ENCODE assay signal across 11 cellular contexts in the genomic region with DNA sequence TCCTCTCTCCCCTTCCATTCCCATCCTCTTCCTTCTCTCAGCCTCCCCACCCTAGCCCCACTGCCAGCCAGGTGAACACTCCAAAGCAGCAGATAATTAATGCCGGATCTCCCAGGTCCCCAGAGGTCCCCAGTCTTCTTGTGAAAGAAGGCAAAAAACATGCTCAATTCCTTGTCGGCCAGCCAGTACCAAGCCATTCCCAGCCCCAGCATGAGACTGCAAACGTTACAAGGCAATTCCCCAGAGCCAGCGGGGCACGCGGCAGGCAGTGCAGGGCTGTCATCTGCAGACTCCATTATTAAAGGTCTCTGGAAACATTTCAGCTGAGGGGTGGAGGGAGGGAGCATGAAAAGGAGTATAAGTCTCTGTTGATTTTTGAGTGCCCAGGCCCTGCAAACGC.
DNase-seq lines count a peak whose midpoint lies in the region; ATAC-seq, FAIRE-seq and TF ChIP-seq lines count a peak whose summit lies in the region.
"Had no signal": no experiment of that assay in that cellular context is flagged by ENCODE, and none has a peak within 500 bp of the region (broad histone marks: within the 10 kb centered on the region; RNA-seq: fewer than 3 reads in every experiment).

No MANE protein-coding gene starts in this region.

- H3K56ac ChIP-seq in H1 (replicated peaks; ENCODE audit: insufficient read length, low read depth, low read length) = no peak overlapping the region

- 19% methylated on average over 7 of the region's 7 CpGs; no CpG with 5 or more reads in 1 of the 2 experiments for WGBS in H1 (ENCODE audit: extremely low coverage in 1 of 2, insufficient coverage in 1 of 2, insufficient read length in 1 of 2, insufficient replicate concordance in 2 of 2, low coverage in 1 of 2, low lambda C conversion rate in 2 of 2, missing lambda C conversion rate in 1 of 2), 2 experiments
- 15 to 24% methylated on average over 7 of the region's 7 CpGs for WGBS in aorta, 2 donors

- peaks cover 0 to 5% of the 10 kb centered on the region in 2 experiments; a peak in 2 of 4 replicates for H3K79me2 ChIP-seq in H1 (ENCODE audit: control insufficient read depth in 1 of 2, insufficient read depth in 2 of 2, low read length in 2 of 2)

- TF ChIP-seq POLR2A in H1 (IDR thresholded peaks at IDR 0.05; ENCODE audit: control extremely low read depth in 1 of 2, low read depth in 2 of 2, low read length in 2 of 2) = no peak

- no peaks in the 10 kb centered on the region for H3K9me3 Mint-ChIP-seq in natural killer cell
- no peaks in the 10 kb centered on the region for H3K9me3 Mint-ChIP-seq in natural killer cell treated with Interleukin-12 subunit alpha and Interleukin-12 subunit beta and Interleukin-15 and Interleukin-18, amount 100 ng/mL, for 72 hours
- no peaks in the 10 kb centered on the region for H3K9me3 Mint-ChIP-seq in nephron
- H3K9me3 Mint-ChIP-seq in naive thymus-derived CD8-positive, alpha-beta T cell = no peaks in the 10 kb centered on the region

- H3K27me3 Mint-ChIP-seq in natural killer cell (ENCODE audit: low read depth in 2 of 2) (no peaks in the 10 kb centered on the region), nephron (ENCODE audit: low read depth) (peaks cover 6% of the 10 kb centered on the region)
- H3K27me3 Mint-ChIP-seq in natural killer cell treated with Interleukin-12 subunit alpha and Interleukin-12 subunit beta and Interleukin-15 and Interleukin-18, amount 100 ng/mL, for 72 hours = no peaks in the 10 kb centered on the region
- H3K27me3 Mint-ChIP-seq in naive thymus-derived CD8-positive, alpha-beta T cell = peaks cover 0 to 5% (median 0%) of the 10 kb centered on the region in 5 donors

- ATAC-seq in natural killer cell (no peak), aorta (ENCODE audit: low FRiP score) (peak; percentile 33), GM21529 (IDR thresholded peaks at IDR 0.05; ENCODE audit: unreplicated experiment) (no peak)
- ATAC-seq in natural killer cell treated with Interleukin-12 subunit alpha and Interleukin-12 subunit beta and Interleukin-15 and Interleukin-18, amount 100 ng/mL, for 72 hours = no peak
- no peak for ATAC-seq in naive thymus-derived CD8-positive, alpha-beta T cell

- TF ChIP-seq CTCF in natural killer cell (IDR thresholded peaks at IDR 0.05) (no peak), H1 (IDR thresholded peaks at IDR 0.05; ENCODE audit: control extremely low read depth in 1 of 3, insufficient read depth in 1 of 3, low read depth in 1 of 3, low read length in 3 of 3) (no peak), nephron (IDR thresholded peaks at IDR 0.05; ENCODE audit: unreplicated experiment in 3 of 3) (no peak)

- H2AK5ac ChIP-seq in H1 (ENCODE audit: low read depth, low read length) = no peak overlapping the region

- CTCF ChIA-PET in H1 (lab: Charles Lee; ENCODE audit: partially characterized antibody) = interaction anchor here (0.8 to 1.8 kb wide), 7 partner anchors 29 to 119 kb away, joined by 3 to 5 read pairs (median 4); no protein-coding TSS in a partner anchor

- no peak overlapping the region for H2AFZ ChIP-seq in H1 (ENCODE audit: low read length)

- H3K36me3 ChIP-seq in H1 (ENCODE audit: control insufficient read depth in 2 of 4, insufficient read depth in 4 of 4, low read length in 3 of 4) (no peaks in the 10 kb centered on the region), aorta (ENCODE audit: control insufficient read depth in 1 of 2, insufficient read depth in 2 of 2, low read length in 1 of 2) (no peaks in the 10 kb centered on the region)

- no peak overlapping the region for H2BK20ac ChIP-seq in H1 (ENCODE audit: low read length)

- no peak overlapping the region for H3K4ac ChIP-seq in H1 (replicated peaks; ENCODE audit: insufficient read length, low read depth, low read length)

- no peak overlapping the region for H4K8ac ChIP-seq in H1 (ENCODE audit: extremely low read depth, insufficient read depth, low read length)

- POLR2A ChIA-PET in H1 (lab: Charles Lee; ENCODE audit: partially characterized antibody) = interaction anchor here (0.6 to 1.2 kb wide), 3 partner anchors 108 to 384 kb away, joined by 3 read pairs; no protein-coding TSS in a partner anchor
- POLR2A ChIA-PET in naive thymus-derived CD8-positive, alpha-beta T cell (lab: Charles Lee) = no interaction called here

- H3K4me3 Mint-ChIP-seq in natural killer cell (no peak overlapping the region), nephron (peak overlapping the region in 1 of 3 experiments; percentile 17)
- H3K4me3 Mint-ChIP-seq in natural killer cell treated with Interleukin-12 subunit alpha and Interleukin-12 subunit beta and Interleukin-15 and Interleukin-18, amount 100 ng/mL, for 72 hours = no peak overlapping the region
- no peak overlapping the region for H3K4me3 Mint-ChIP-seq in naive thymus-derived CD8-positive, alpha-beta T cell

- H3K4me3 ChIP-seq in H1 (ENCODE audit: extremely low read depth in 1 of 4, insufficient read depth in 2 of 4, low read depth in 3 of 4, low read length in 4 of 4) = peak overlapping the region in 1 of 4 experiments; percentile 27; a peak in 2 of 8 replicates
- H3K4me3 ChIP-seq in aorta (ENCODE audit: low read length in 2 of 2) = no peak overlapping the region

- DNase-seq in natural killer cell (no peak), H1 (ENCODE audit: low read depth in 1 of 2, low spot score in 2 of 2) (peak in 1 of 2 experiments; percentile 60), aorta (no peak), NCI-H526 (lab: John Stamatoyannopoulos, UW) (no peak)
- DNase-seq in natural killer cell treated with Interleukin-12 subunit alpha and Interleukin-12 subunit beta and Interleukin-15 and Interleukin-18, amount 100 ng/mL, for 72 hours (ENCODE audit: low spot score) = no peak
- DNase-seq in naive thymus-derived CD8-positive, alpha-beta T cell = no peak
- DNase-seq: AML-193; GOT3; stimulated activated CD4-positive, alpha-beta T cell treated with anti-CD3 and anti-CD28 coated beads, Interleukin-12 subunit alpha, Interleukin-12 subunit beta, amount 100 ng/mL, for 4 hours had no signal

- intact Hi-C loops in natural killer cell (cut with micrococcal nuclease) (loop anchor here (5.0 kb wide), 1 partner anchor 49 kb away; no protein-coding TSS in a partner anchor), aorta (cut with DNase I) (loop anchor here (5.0 to 10.0 kb wide), 3 partner anchors 69 to 112 kb away; no protein-coding TSS in a partner anchor)

- TF ChIP-seq EP300 in H1 (IDR thresholded peaks at IDR 0.05; ENCODE audit: borderline replicate concordance in 1 of 2, low read depth in 2 of 2, low read length in 2 of 2) = 0 out of 3 replicates have a peak, but pooled peaks of 1 of the 2 experiments have one; percentile 9

- no peak overlapping the region for H2BK12ac ChIP-seq in H1 (ENCODE audit: low read depth, low read length)

- H3K23ac ChIP-seq in H1 (ENCODE audit: insufficient read length) = no peak overlapping the region

- no peak overlapping the region for H4K5ac ChIP-seq in H1 (ENCODE audit: insufficient read length, low read depth, low read length)

- peaks cover 35 to 53% of the 10 kb centered on the region in 2 donors for H3K4me1 Mint-ChIP-seq in natural killer cell
- H3K4me1 Mint-ChIP-seq in natural killer cell treated with Interleukin-12 subunit alpha and Interleukin-12 subunit beta and Interleukin-15 and Interleukin-18, amount 100 ng/mL, for 72 hours (ENCODE audit: low read depth in 2 of 2) = peaks cover 39 to 49% of the 10 kb centered on the region in 2 donors
- H3K4me1 Mint-ChIP-seq in nephron = peaks cover 87% of the 10 kb centered on the region
- H3K4me1 Mint-ChIP-seq in naive thymus-derived CD8-positive, alpha-beta T cell = peaks cover 28 to 75% (median 48%) of the 10 kb centered on the region in 4 donors

- H4K91ac ChIP-seq in H1 (replicated peaks; ENCODE audit: insufficient read length, low read length) = no peak overlapping the region

- no peak overlapping the region for H3K9ac ChIP-seq in H1 (replicated peaks in 1 of 4; ENCODE audit: extremely low read depth in 1 of 4, low read depth in 3 of 4, low read length in 3 of 4)

- H3K27ac Mint-ChIP-seq in natural killer cell = peak overlapping the region; percentile 75 to 90
- H3K27ac Mint-ChIP-seq in natural killer cell treated with Interleukin-12 subunit alpha and Interleukin-12 subunit beta and Interleukin-15 and Interleukin-18, amount 100 ng/mL, for 72 hours = peak overlapping the region in 1 of 2 donors; percentile 82
- H3K27ac Mint-ChIP-seq in nephron = peak overlapping the region; percentile 93 to 99 (median 97)
- peak overlapping the region in 3 of 10 donors; percentile 14 to 26 (median 15) for H3K27ac Mint-ChIP-seq in naive thymus-derived CD8-positive, alpha-beta T cell

- H3K9me3 ChIP-seq in H1 (ENCODE audit: insufficient read depth in 2 of 2, low read depth in 1 of 2, low read length in 1 of 2) (no peaks in the 10 kb centered on the region), aorta (ENCODE audit: control insufficient read depth, low read length) (no peaks in the 10 kb centered on the region)

- H4K20me1 ChIP-seq in H1 (replicated peaks in 1 of 2; ENCODE audit: control insufficient read depth in 1 of 2, insufficient read depth in 2 of 2, low read length in 2 of 2) = no peaks in the 10 kb centered on the region

- H3K14ac ChIP-seq in H1 (ENCODE audit: insufficient read length) = no peak overlapping the region

- peaks cover 18 to 50% (median 32%) of the 10 kb centered on the region in 4 experiments for H3K4me1 ChIP-seq in H1 (replicated peaks in 1 of 4; ENCODE audit: control insufficient read depth in 3 of 4, insufficient read depth in 4 of 4, low read length in 3 of 4)
- no peaks in the 10 kb centered on the region for H3K4me1 ChIP-seq in aorta (ENCODE audit: control insufficient read depth in 1 of 2, insufficient read depth in 2 of 2, low read length in 2 of 2)

- TF ChIP-seq RAD21 in H1 (IDR thresholded peaks at IDR 0.05 in 1 of 2, conservative IDR thresholded peaks at IDR 0.05 in 1 of 2; ENCODE audit: low read depth in 2 of 2, low read length in 2 of 2) = no peak; a peak in 1 of 4 replicates

- FAIRE-seq in H1 (lab: Jason Lieb, UNC) = no peak

- no peak overlapping the region for H2BK15ac ChIP-seq in H1 (ENCODE audit: low read length)

- H3K27ac ChIP-seq in H1 (ENCODE audit: low read depth, low read length) (no peak overlapping the region), aorta (ENCODE audit: low read depth in 1 of 2, low read length in 2 of 2) (peak overlapping the region in 1 of 2 donors; percentile 7)

- H3K79me1 ChIP-seq in H1 (ENCODE audit: low read depth, low read length) = 0 out of 2 replicates have a peak, but pooled peaks cover 3% of the 10 kb centered on the region

- peaks cover 4% of the 10 kb centered on the region; the same call in 1 of the 2 replicates for H3K23me2 ChIP-seq in H1 (ENCODE audit: low read depth, low read length)

- H3K18ac ChIP-seq in H1 (ENCODE audit: extremely low read depth, low read length) = peak overlapping the region; percentile 40; the same call in 1 of the 2 replicates

- H3K27me3 ChIP-seq in H1 (replicated peaks in 1 of 4; ENCODE audit: control insufficient read depth in 3 of 4, extremely low read depth in 1 of 4, insufficient read depth in 3 of 4, low read length in 3 of 4) (no peaks in the 10 kb centered on the region), aorta (ENCODE audit: control insufficient read depth in 1 of 2, insufficient read depth in 2 of 2, low read length in 1 of 2) (no peaks in the 10 kb centered on the region)

- peak overlapping the region; percentile 27; the same call in 1 of the 2 replicates for H2BK5ac ChIP-seq in H1 (ENCODE audit: low read depth, low read length)

- no peaks in the 10 kb centered on the region for H3K36me3 Mint-ChIP-seq in natural killer cell
- no peaks in the 10 kb centered on the region for H3K36me3 Mint-ChIP-seq in natural killer cell treated with Interleukin-12 subunit alpha and Interleukin-12 subunit beta and Interleukin-15 and Interleukin-18, amount 100 ng/mL, for 72 hours
- H3K36me3 Mint-ChIP-seq in nephron (ENCODE audit: low read depth) = peaks cover 3% of the 10 kb centered on the region
- H3K36me3 Mint-ChIP-seq in naive thymus-derived CD8-positive, alpha-beta T cell = peaks cover 0 to 12% (median 8%) of the 10 kb centered on the region in 3 donors

- H2BK120ac ChIP-seq in H1 (replicated peaks; ENCODE audit: low read depth, low read length) = no peak overlapping the region

- H3K4me2 ChIP-seq in H1 (ENCODE audit: insufficient read depth in 1 of 2, low read depth in 2 of 2, low read length in 2 of 2) = peak overlapping the region; percentile 26 to 61; a peak in 3 of 4 replicates
